In genomic region chr7:132655071-132655761, GRCh38 we compare ENCODE assay signal across 8 cellular contexts.
DNase-seq lines count a peak whose midpoint lies in the region; ATAC-seq and TF ChIP-seq lines count a peak whose summit lies in the region.

No MANE protein-coding gene starts in this region.

- H3K27ac Mint-ChIP-seq in CD14-positive monocyte: peak overlapping the region in 4 of 7 donors; percentile 16 to 66 (median 40)

- peaks cover 0 to 3% (median 0%) of the 10 kb centered on the region in 3 donors for H3K27me3 Mint-ChIP-seq in CD14-positive monocyte (ENCODE audit: low read depth in 3 of 3)

- no peak for TF ChIP-seq EP300 in gastroesophageal sphincter (IDR thresholded peaks at IDR 0.05)

- no peaks in the 10 kb centered on the region for H3K36me3 Mint-ChIP-seq in CD14-positive monocyte

- H3K9me3 Mint-ChIP-seq in CD14-positive monocyte: peaks cover 13 to 35% (median 20%) of the 10 kb centered on the region in 7 donors

- intact Hi-C loops in CD14-positive monocyte (cut with micrococcal nuclease) (no loop called here), prostate gland (cut with DNase I) (no loop called here)

- H3K27me3 ChIP-seq in HL-60 (ENCODE audit: insufficient read depth, poor library complexity, severe bottlenecking) (no peaks in the 10 kb centered on the region), gastroesophageal sphincter (peaks cover 5% of the 10 kb centered on the region), prostate gland (replicated peaks; ENCODE audit: insufficient read depth) (no peaks in the 10 kb centered on the region)

- H3K4me1 ChIP-seq in gastroesophageal sphincter: no peaks in the 10 kb centered on the region
- H3K4me1 ChIP-seq in prostate gland (replicated peaks): no peaks in the 10 kb centered on the region

- peak overlapping the region; percentile 48 to 86 for H3K4me3 Mint-ChIP-seq in CD14-positive monocyte

- H3K4me1 Mint-ChIP-seq in CD14-positive monocyte: peaks cover 39% of the 10 kb centered on the region

- TF ChIP-seq POLR2A in gastroesophageal sphincter (IDR thresholded peaks at IDR 0.05) (no peak), prostate gland (IDR thresholded peaks at IDR 0.05) (no peak)

- DNase-seq in CD14-positive monocyte (ENCODE audit: low spot score): no peak
- peak; percentile 44 to 95 for DNase-seq in HL-60 (ENCODE audit: low read depth in 1 of 2, low spot score in 1 of 2)
- peak; percentile 9 for DNase-seq in activated CD8-positive, alpha-beta memory T cell treated with anti-CD3 and anti-CD28 coated beads, Interleukin-2, amount 50 U/mL, for 24 hours (ENCODE audit: extremely low read depth)
- peak; percentile 5 for DNase-seq in prostate gland (ENCODE audit: low spot score)
- no peak for DNase-seq in SW480 (ENCODE audit: low spot score)

- 9 to 19% methylated on average over 3 to 9 of the region's 13 CpGs for WGBS in gastroesophageal sphincter (ENCODE audit: low coverage in 1 of 2), 2 donors
- WGBS in prostate gland: 19% methylated on average over 13 of the region's 13 CpGs

- H3K27ac ChIP-seq in HL-60 (replicated peaks): peak overlapping the region; percentile 85
- peak overlapping the region in 2 of 4 donors; percentile 2 to 32 for H3K27ac ChIP-seq in gastroesophageal sphincter
- H3K27ac ChIP-seq in prostate gland: no peak overlapping the region

- ATAC-seq in gastroesophageal sphincter: peak; percentile 69
- no peak for ATAC-seq in HG03135 (IDR thresholded peaks at IDR 0.05; ENCODE audit: unreplicated experiment)
- no peak for ATAC-seq in GM19351 (IDR thresholded peaks at IDR 0.05; ENCODE audit: unreplicated experiment)

- TF ChIP-seq CTCF in CD14-positive monocyte (IDR thresholded peaks at IDR 0.05): no peak
- TF ChIP-seq CTCF in HL-60 (IDR thresholded peaks at IDR 0.05; ENCODE audit: insufficient read depth, low read length): no peak
- TF ChIP-seq CTCF in gastroesophageal sphincter (IDR thresholded peaks at IDR 0.05): no peak
- TF ChIP-seq CTCF in prostate gland (IDR thresholded peaks at IDR 0.05): no peak

- H3K36me3 ChIP-seq in gastroesophageal sphincter: no peaks in the 10 kb centered on the region
- no peaks in the 10 kb centered on the region for H3K36me3 ChIP-seq in prostate gland

- H3K9me3 ChIP-seq in gastroesophageal sphincter: no peaks in the 10 kb centered on the region
- no peaks in the 10 kb centered on the region for H3K9me3 ChIP-seq in prostate gland

- H3K4me3 ChIP-seq in HL-60 (replicated peaks; ENCODE audit: insufficient read depth, low read length) (no peak overlapping the region), gastroesophageal sphincter (no peak overlapping the region), prostate gland (no peak overlapping the region)

Comparison
In these comparisons a context has a peak if more than half of its experiments do, and no peak if none do; other contexts are left out.
1. DNase-seq: peak in HL-60 (2 of 2), activated CD8-positive, alpha-beta memory T cell treated with anti-CD3 and anti-CD28 coated beads, Interleukin-2, amount 50 U/mL, for 24 hours (single experiment) and prostate gland (single experiment); none in CD14-positive monocyte (single experiment) and SW480 (single experiment).